10 cellular contexts compared by ENCODE assay signal in genomic region chr4:36242629-36243354, GRCh38. TPM values are rescaled to one million over a fixed set of nuclear protein-coding genes. Genes with fewer than 3 reads are reported as not detected.
DNase-seq lines count a peak whose midpoint lies in the region; ATAC-seq and TF ChIP-seq lines count a peak whose summit lies in the region.
"Had no signal": no experiment of that assay in that cellular context is flagged by ENCODE, and none has a peak within 500 bp of the region (broad histone marks: within the 10 kb centered on the region; RNA-seq: fewer than 3 reads in every experiment).

No MANE protein-coding gene starts in this region.

- peaks cover 52% of the 10 kb centered on the region for H3K4me1 Mint-ChIP-seq in activated CD4-positive, alpha-beta T cell treated with anti-CD3 and anti-CD28 coated beads, Interleukin-2, amount 10 ng/mL, durations not matched to agents 7 days and 5 days

- no peak for TF ChIP-seq POLR2A in testis (IDR thresholded peaks at IDR 0.05)

- no peak for DNase-seq in activated CD4-positive, alpha-beta T cell treated with anti-CD3 and anti-CD28 coated beads, Interleukin-2, amount 10 ng/mL, durations not matched to agents 7 days and 5 days
- no peak for DNase-seq in activated CD4-positive, alpha-beta T cell treated with anti-CD3 and anti-CD28 coated beads, Interleukin-2, amount 50 U/mL, for 1 hour
- DNase-seq in amniotic epithelial cell (ENCODE audit: low read depth) (peak; percentile 32), left lung (no peak), testis (peak; percentile 48), GM19238 (ENCODE audit: insufficient read length, low spot score) (no peak)
- DNase-seq: left ventricle myocardium superior, NCI-H1436 had no signal

- TF ChIP-seq CTCF in left lung (IDR thresholded peaks at IDR 0.05) = no peak
- no peak for TF ChIP-seq CTCF in testis (IDR thresholded peaks at IDR 0.05)

- H3K4me1 ChIP-seq in left lung = peaks cover 0 to 43% of the 10 kb centered on the region in 2 donors
- no peaks in the 10 kb centered on the region for H3K4me1 ChIP-seq in testis

- intact Hi-C loops in left lung (cut with DNase I) = no loop called here
- intact Hi-C loops in testis (cut with DNase I; ENCODE audit: low total_unique reads) = no loop called here

- H3K9me3 Mint-ChIP-seq in activated CD4-positive, alpha-beta T cell treated with anti-CD3 and anti-CD28 coated beads, Interleukin-2, amount 10 ng/mL, durations not matched to agents 7 days and 5 days = peaks cover 17% of the 10 kb centered on the region

- CTCF ChIA-PET in activated CD4-positive, alpha-beta T cell treated with anti-CD3 and anti-CD28 coated beads, Interleukin-2, amount 10 ng/mL, durations not matched to agents 7 days and 5 days (lab: Charles Lee) = interaction anchor here (0.7 to 2.6 kb wide), 9 partner anchors 10 to 157 kb away, joined by 3 to 8 read pairs (median 3); no protein-coding TSS in a partner anchor

- POLR2A ChIA-PET in activated CD4-positive, alpha-beta T cell treated with anti-CD3 and anti-CD28 coated beads, Interleukin-2, amount 10 ng/mL, durations not matched to agents 7 days and 5 days (lab: Charles Lee) = interaction anchor here (0.6 to 2.0 kb wide), 4 partner anchors 13 to 210 kb away, joined by 3 to 5 read pairs (median 4); no protein-coding TSS in a partner anchor

- 22 to 32% methylated on average over 7 of the region's 7 CpGs for WGBS in testis, 2 donors

- peaks cover 0 to 2% of the 10 kb centered on the region in 2 donors for H3K9me3 ChIP-seq in left lung
- no peaks in the 10 kb centered on the region for H3K9me3 ChIP-seq in testis

- peak overlapping the region; percentile 98 for H3K4me3 Mint-ChIP-seq in activated CD4-positive, alpha-beta T cell treated with anti-CD3 and anti-CD28 coated beads, Interleukin-2, amount 10 ng/mL, durations not matched to agents 7 days and 5 days

- H3K4me3 ChIP-seq in left lung (peak overlapping the region; percentile 52 to 75), testis (peak overlapping the region; percentile 66 to 79)

- ATAC-seq in left lung (no peak), HG03457 (IDR thresholded peaks at IDR 0.05; ENCODE audit: unreplicated experiment) (no peak), HG02973 (IDR thresholded peaks at IDR 0.05; ENCODE audit: unreplicated experiment) (no peak)

- H3K27ac ChIP-seq in left lung (peak overlapping the region in 1 of 2 donors; percentile 95), testis (peak overlapping the region; percentile 32 to 89)

- peak overlapping the region; percentile 95 for H3K27ac Mint-ChIP-seq in activated CD4-positive, alpha-beta T cell treated with anti-CD3 and anti-CD28 coated beads, Interleukin-2, amount 10 ng/mL, durations not matched to agents 7 days and 5 days

- H3K36me3 ChIP-seq in left lung (no peaks in the 10 kb centered on the region), testis (ENCODE audit: low read depth, missing control alignments) (no peaks in the 10 kb centered on the region)

- peaks cover 3% of the 10 kb centered on the region for H3K27me3 Mint-ChIP-seq in activated CD4-positive, alpha-beta T cell treated with anti-CD3 and anti-CD28 coated beads, Interleukin-2, amount 10 ng/mL, durations not matched to agents 7 days and 5 days

- H3K36me3 Mint-ChIP-seq in activated CD4-positive, alpha-beta T cell treated with anti-CD3 and anti-CD28 coated beads, Interleukin-2, amount 10 ng/mL, durations not matched to agents 7 days and 5 days (ENCODE audit: low read depth) = peaks cover 39% of the 10 kb centered on the region

- H3K27me3 ChIP-seq in left lung (no peaks in the 10 kb centered on the region), testis (no peaks in the 10 kb centered on the region)

RNA-seq across cellular contexts. Expression of gene ARAP2, which starts 1.5 kb away (rescaled TPM):
- total RNA-seq in activated CD4-positive, alpha-beta T cell treated with anti-CD3 and anti-CD28 coated beads, Interleukin-2, amount 10 ng/mL, durations not matched to agents 7 days and 5 days = 10 to 100 TPM; 35.8 to 49.7 TPM
- total RNA-seq in left lung = 10 to 100 TPM; 25.4 to 35.2 TPM
- 10 to 100 TPM; 81.1 to 91.0 TPM for total RNA-seq in testis
- polyA plus RNA-seq in testis (ENCODE audit: insufficient read depth, low read depth, low replicate concordance) = 10.9 TPM

RNA-seq across cellular contexts. Expression of gene DTHD1, which starts 38.6 kb away (rescaled TPM):
- under 1 TPM in 1 of 2 experiments, not detected in 1; 0.12 TPM for total RNA-seq in activated CD4-positive, alpha-beta T cell treated with anti-CD3 and anti-CD28 coated beads, Interleukin-2, amount 10 ng/mL, durations not matched to agents 7 days and 5 days
- 1 to 10 TPM in 1 of 2 donors, under 1 TPM in 1; 0.38 to 5.8 TPM for total RNA-seq in left lung
- total RNA-seq in testis = 1 to 10 TPM; 1.0 to 4.3 TPM
- 5.8 TPM for polyA plus RNA-seq in testis (ENCODE audit: insufficient read depth, low read depth, low replicate concordance)

Comparison
In these comparisons a context has a peak if more than half of its experiments do, and no peak if none do; other contexts are left out.
1. DNase-seq: peak in amniotic epithelial cell (single experiment) and testis (single experiment); none in activated CD4-positive, alpha-beta T cell treated with anti-CD3 and anti-CD28 coated beads, Interleukin-2, amount 10 ng/mL, durations not matched to agents 7 days and 5 days (single experiment), activated CD4-positive, alpha-beta T cell treated with anti-CD3 and anti-CD28 coated beads, Interleukin-2, amount 50 U/mL, for 1 hour (single experiment), left lung (0 of 2) and GM19238 (single experiment).